Comparison of ENCODE assay signal across 12 cellular contexts in the genomic region with DNA sequence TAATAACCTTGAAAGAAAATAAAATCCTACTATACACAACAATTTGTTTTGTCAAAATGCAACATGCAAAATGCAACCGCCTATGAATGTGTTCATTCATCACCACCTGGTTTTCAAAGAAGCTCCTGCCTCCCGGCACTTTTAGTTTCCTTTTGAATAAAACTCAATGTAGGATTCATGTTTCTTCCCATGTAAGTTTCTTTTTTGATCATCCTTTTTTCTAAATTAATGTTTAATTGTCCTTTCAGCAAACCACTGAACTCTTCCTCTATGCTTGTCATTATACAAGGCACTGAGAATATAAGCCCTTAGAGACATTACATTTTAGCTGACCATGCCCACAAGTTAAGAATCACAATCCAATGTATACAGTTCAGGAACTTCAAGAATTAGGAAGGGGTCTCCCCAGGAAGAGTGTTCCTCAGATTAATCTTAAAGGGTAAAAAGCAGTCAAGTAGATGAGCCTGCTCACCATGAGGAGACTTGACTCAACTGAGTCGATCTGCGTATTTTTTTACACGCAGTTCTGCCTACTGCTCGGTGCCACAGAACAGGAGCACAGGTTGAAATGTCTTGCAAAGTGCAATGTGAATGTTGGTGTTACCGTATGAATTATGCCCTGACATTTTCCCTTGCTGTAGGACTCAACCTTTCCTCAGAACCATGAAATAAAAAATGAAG. TPM values are rescaled to one million over a fixed set of nuclear protein-coding genes. Genes with fewer than 3 reads are reported as not detected.
A peak's percentile ranks its signal among the peaks of the same experiment; 100 is the strongest.
DNase-seq lines count a peak whose midpoint lies in the region; ATAC-seq and TF ChIP-seq lines count a peak whose summit lies in the region.
"Had no signal": no experiment of that assay in that cellular context is flagged by ENCODE, and none has a peak within 500 bp of the region (broad histone marks: within the 10 kb centered on the region; RNA-seq: fewer than 3 reads in every experiment).

No MANE protein-coding gene starts in this region.

- CTCF ChIA-PET in CD8-positive, alpha-beta T cell (lab: Charles Lee), result interaction anchor here (0.9 to 3.7 kb wide), 3 partner anchors 9 to 52 kb away, joined by 3 to 18 read pairs (median 14); no protein-coding TSS in a partner anchor

- POLR2A ChIA-PET in CD8-positive, alpha-beta T cell (lab: Charles Lee), result interaction anchor here (1.1 to 3.0 kb wide), 6 partner anchors 10 to 64 kb away, joined by 3 to 23 read pairs (median 6); no protein-coding TSS in a partner anchor

- peak; percentile 69 for ATAC-seq in CD8-positive, alpha-beta T cell
- ATAC-seq in HG02885 (IDR thresholded peaks at IDR 0.05; ENCODE audit: poor library complexity, unreplicated experiment), result peak; percentile 71
- ATAC-seq: psoas muscle had no signal

- no peak for DNase-seq in CD8-positive, alpha-beta T cell
- DNase-seq in GM19238 (ENCODE audit: insufficient read length, low spot score), result peak; percentile 9
- no peak for DNase-seq in NCI-H2081 (lab: John Stamatoyannopoulos, UW)
- DNase-seq in HT-29 (ENCODE audit: low spot score), result no peak
- DNase-seq in NK-92 treated with Interleukin-12 subunit alpha and Interleukin-12 subunit beta, amount 100 ng/mL, for 24 hours (lab: John Stamatoyannopoulos, UW), result no peak
- DNase-seq in NCI-H748 treated with DMSO at 0.1 percent for 48 hours (lab: John Stamatoyannopoulos, UW), result no peak
- DNase-seq: psoas muscle had no signal

- no peaks in the 10 kb centered on the region for H3K36me3 ChIP-seq in CD8-positive, alpha-beta T cell (ENCODE audit: insufficient read depth, low read length)

- H3K9me3 ChIP-seq in CD8-positive, alpha-beta T cell (ENCODE audit: low read length), result peaks cover 8% of the 10 kb centered on the region
- H3K9me3 ChIP-seq: psoas muscle had no signal

- no peaks in the 10 kb centered on the region for H3K27me3 ChIP-seq in CD8-positive, alpha-beta T cell (ENCODE audit: insufficient read depth, low read length)

- peaks cover 68% of the 10 kb centered on the region for H3K4me1 Mint-ChIP-seq in CD8-positive, alpha-beta T cell (ENCODE audit: low read depth)
- H3K4me1 Mint-ChIP-seq in T-helper 1 cell treated with Interleukin-12 subunit alpha and Interleukin-12 subunit beta and Interleukin-4 antibody, amounts not matched to agents 30 μg/mL and 1 μg/mL, for 36 hours (ENCODE audit: low read depth), result peaks cover 39% of the 10 kb centered on the region

- peak overlapping the region; percentile 80 for H3K4me3 Mint-ChIP-seq in CD8-positive, alpha-beta T cell
- peak overlapping the region; percentile 78 for H3K4me3 Mint-ChIP-seq in T-helper 1 cell treated with Interleukin-12 subunit alpha and Interleukin-12 subunit beta and Interleukin-4 antibody, amounts not matched to agents 30 μg/mL and 1 μg/mL, for 36 hours

- intact Hi-C loops in CD8-positive, alpha-beta T cell (cut with DNase I, micrococcal nuclease), result no loop called here

- H3K27ac ChIP-seq in CD8-positive, alpha-beta T cell (ENCODE audit: low read depth, low read length), result peak overlapping the region; percentile 42
- H3K27ac ChIP-seq: epithelial cell of prostate, psoas muscle had no signal

- H3K36me3 Mint-ChIP-seq in CD8-positive, alpha-beta T cell, result peaks cover 55% of the 10 kb centered on the region
- H3K36me3 Mint-ChIP-seq in T-helper 1 cell treated with Interleukin-12 subunit alpha and Interleukin-12 subunit beta and Interleukin-4 antibody, amounts not matched to agents 30 μg/mL and 1 μg/mL, for 36 hours (ENCODE audit: low read depth), result peaks cover 49% of the 10 kb centered on the region

- H3K27me3 Mint-ChIP-seq in CD8-positive, alpha-beta T cell (ENCODE audit: low read depth), result no peaks in the 10 kb centered on the region
- H3K27me3 Mint-ChIP-seq in T-helper 1 cell treated with Interleukin-12 subunit alpha and Interleukin-12 subunit beta and Interleukin-4 antibody, amounts not matched to agents 30 μg/mL and 1 μg/mL, for 36 hours (ENCODE audit: low read depth), result no peaks in the 10 kb centered on the region

- H3K9me3 Mint-ChIP-seq in CD8-positive, alpha-beta T cell, result peaks cover 28% of the 10 kb centered on the region
- peaks cover 54% of the 10 kb centered on the region for H3K9me3 Mint-ChIP-seq in T-helper 1 cell treated with Interleukin-12 subunit alpha and Interleukin-12 subunit beta and Interleukin-4 antibody, amounts not matched to agents 30 μg/mL and 1 μg/mL, for 36 hours

- peaks cover 24% of the 10 kb centered on the region for H3K4me1 ChIP-seq in CD8-positive, alpha-beta T cell (ENCODE audit: insufficient read depth, low read length)

- H3K27ac Mint-ChIP-seq in CD8-positive, alpha-beta T cell, result peak overlapping the region; percentile 88
- H3K27ac Mint-ChIP-seq in T-helper 1 cell treated with Interleukin-12 subunit alpha and Interleukin-12 subunit beta and Interleukin-4 antibody, amounts not matched to agents 30 μg/mL and 1 μg/mL, for 36 hours, result peak overlapping the region; percentile 87

- TF ChIP-seq CTCF in CD8-positive, alpha-beta T cell (IDR thresholded peaks at IDR 0.05), result no peak

- peak overlapping the region; percentile 25 for H3K4me3 ChIP-seq in CD8-positive, alpha-beta T cell (ENCODE audit: low read depth, low read length)
- H3K4me3 ChIP-seq: psoas muscle had no signal

RNA-seq across cellular contexts. Expression of gene THEMIS, which starts 7.2 kb away (rescaled TPM):
- 10 to 100 TPM; 26.3 to 29.3 TPM for total RNA-seq in CD8-positive, alpha-beta T cell
- total RNA-seq in HT-29 (2014; rRNA removed; shearing (Covaris generic)), result not detected in 2 replicates
- total RNA-seq: kidney epithelial cell, M059J had no signal

Comparison
In these comparisons a context has a peak if more than half of its experiments do, and no peak if none do; other contexts are left out.
1. RNA of gene THEMIS, which starts 7.2 kb away (total RNA-seq): 26.3 to 29.3 TPM in CD8-positive, alpha-beta T cell; not detected in HT-29; every median in the first group is over 10 times any median in the second.